Comparison of ENCODE assay signal across 8 cellular contexts in genomic region chr15:47912910-47913309, GRCh38.
A peak's percentile ranks its signal among the peaks of the same experiment; 100 is the strongest.
DNase-seq lines count a peak whose midpoint lies in the region; ATAC-seq and TF ChIP-seq lines count a peak whose summit lies in the region.
"Not testable (repeated sequence)": the region's sequence is repeated elsewhere in the genome, so short reads cannot be mapped to it uniquely, and the experiment has no call there.

No MANE protein-coding gene starts in this region.

- DNase-seq in GM12864 (ENCODE audit: low read depth) (peak; percentile 21), H4 (ENCODE audit: low spot score) (peak; percentile 15), MM.1S (peak; percentile 31), NCI-H82 treated with DMSO at 0.1 percent for 48 hours (lab: John Stamatoyannopoulos, UW; ENCODE audit: unreplicated experiment) (peak; percentile 30), mesendoderm (peak; percentile 83)
- DNase-seq in T-helper 17 cell; epithelial cell of proximal tubule (ENCODE audit: low read depth): not testable (repeated sequence)

- not testable (repeated sequence) for H4K20me1 ChIP-seq in MM.1S (ENCODE audit: insufficient read depth, low read length)

- H3K27me3 ChIP-seq in MM.1S (replicated peaks; ENCODE audit: insufficient read depth, low read length); mesendoderm (ENCODE audit: insufficient read depth, low read length, poor library complexity): not testable (repeated sequence)

- not testable (repeated sequence) for H3K23ac ChIP-seq in mesendoderm (ENCODE audit: low read length)

- not testable (repeated sequence) for H2AK5ac ChIP-seq in mesendoderm (ENCODE audit: low read length)

- not testable (repeated sequence) for H3K27ac Mint-ChIP-seq in T-helper 17 cell

- not testable (repeated sequence) for H3K36me3 ChIP-seq in MM.1S (replicated peaks; ENCODE audit: insufficient read depth, low read length); mesendoderm (ENCODE audit: control insufficient read depth, insufficient read depth, low read length)

- not testable (repeated sequence) for H3K9me2 ChIP-seq in MM.1S (replicated peaks; ENCODE audit: insufficient read depth, low read length)

- H3K4me3 Mint-ChIP-seq in T-helper 17 cell, result peak overlapping the region; percentile 36

- H3K9ac ChIP-seq in MM.1S (ENCODE audit: low read length); mesendoderm (ENCODE audit: low read length): not testable (repeated sequence)

- H3K4ac ChIP-seq in mesendoderm (ENCODE audit: low read depth, low read length), result not testable (repeated sequence)

- not testable (repeated sequence) for H2BK120ac ChIP-seq in mesendoderm (ENCODE audit: low read depth, low read length)

- not testable (repeated sequence) for H3K4me1 ChIP-seq in MM.1S (ENCODE audit: low read length); mesendoderm (ENCODE audit: control insufficient read depth, low read depth, low read length)

- not testable (repeated sequence) for H3F3A ChIP-seq in MM.1S (ENCODE audit: insufficient read depth, low read length)

- no CpG with 5 or more reads among the region's 6 CpGs for WGBS in mesendoderm (ENCODE audit: extremely low coverage, insufficient coverage, low lambda C conversion rate)

- H3K27me3 Mint-ChIP-seq in T-helper 17 cell, result not testable (repeated sequence)

- H3K4me3 ChIP-seq in GM12864 (ENCODE audit: low read depth, low read length); MM.1S (ENCODE audit: low read length); epithelial cell of proximal tubule (ENCODE audit: low read depth, low read length); mesendoderm (ENCODE audit: low read length): not testable (repeated sequence)

- not testable (repeated sequence) for H3K4me2 ChIP-seq in MM.1S (ENCODE audit: low read depth, low read length); mesendoderm (ENCODE audit: low read length)

- H4K5ac ChIP-seq in mesendoderm (ENCODE audit: low read length), result not testable (repeated sequence)

- H3K56ac ChIP-seq in mesendoderm (ENCODE audit: low read length), result not testable (repeated sequence)

- H3K9me3 ChIP-seq in MM.1S (replicated peaks; ENCODE audit: insufficient read depth, low read length); T-helper 17 cell (ENCODE audit: control insufficient read depth, low read length, poor library complexity, severe bottlenecking): not testable (repeated sequence)

- not testable (repeated sequence) for H3K27ac ChIP-seq in 22Rv1; MM.1S (ENCODE audit: low read length); mesendoderm (ENCODE audit: low read depth, low read length)

- H2BK15ac ChIP-seq in mesendoderm (replicated peaks; ENCODE audit: low read depth), result not testable (repeated sequence)

- not testable (repeated sequence) for ATAC-seq in T-helper 17 cell

- H3K36me3 Mint-ChIP-seq in T-helper 17 cell (ENCODE audit: low read depth), result not testable (repeated sequence)

- not testable (repeated sequence) for H3K79me1 ChIP-seq in mesendoderm (ENCODE audit: low read length)

- not testable (repeated sequence) for H4K8ac ChIP-seq in mesendoderm (ENCODE audit: low read depth, low read length)

- not testable (repeated sequence) for H3K79me2 ChIP-seq in MM.1S (ENCODE audit: low read length); mesendoderm (ENCODE audit: control insufficient read depth, insufficient read depth, low read length)

- not testable (repeated sequence) for H3K18ac ChIP-seq in mesendoderm (ENCODE audit: low read length)

- H2AFZ ChIP-seq in MM.1S (ENCODE audit: low read length), result not testable (repeated sequence)

- peak; percentile 37; the same call in 1 of the 2 replicates for TF ChIP-seq CTCF in 22Rv1 (IDR thresholded peaks at IDR 0.05)
- peak; percentile 66 for TF ChIP-seq CTCF in GM12864 (IDR thresholded peaks at IDR 0.05; ENCODE audit: low read depth, low read length, missing control alignments)
- TF ChIP-seq CTCF in MM.1S (IDR thresholded peaks at IDR 0.05; ENCODE audit: low read length), result peak; percentile 28; the same call in 1 of the 2 replicates
- TF ChIP-seq CTCF in epithelial cell of proximal tubule (conservative IDR thresholded peaks at IDR 0.05; ENCODE audit: low read depth, low read length), result peak; percentile 34

- H2BK5ac ChIP-seq in mesendoderm (ENCODE audit: low read length), result not testable (repeated sequence)

- not testable (repeated sequence) for H3K4me1 Mint-ChIP-seq in T-helper 17 cell
